Comparison of ENCODE assay signal across 15 cellular contexts in genomic region chr12:42762395-42762925, GRCh38.
"Had no signal": no experiment of that assay in that cellular context is flagged by ENCODE, and none has a peak within 500 bp of the region (broad histone marks: within the 10 kb centered on the region; RNA-seq: fewer than 3 reads in every experiment).

No MANE protein-coding gene starts in this region.

- H3K4me1 ChIP-seq: right lobe of liver had no signal

- H3K4me3 ChIP-seq: esophagus muscularis mucosa, psoas muscle, right lobe of liver, smooth muscle cell, stomach had no signal

- H3K9me3 ChIP-seq: esophagus muscularis mucosa, psoas muscle, right lobe of liver, stomach had no signal

- H3K4me2 ChIP-seq: smooth muscle cell had no signal

- H3K27me3 ChIP-seq: esophagus muscularis mucosa, right lobe of liver, stomach had no signal

- ATAC-seq: psoas muscle, right lobe of liver had no signal

- H3K36me3 ChIP-seq: esophagus muscularis mucosa, right lobe of liver, stomach had no signal

- DNase-seq: activated CD4-positive, alpha-beta T cell treated with anti-CD3 and anti-CD28 coated beads, Interleukin-2, amount 10 ng/mL, durations not matched to agents 7 days and 5 days; activated CD4-positive, CD25-positive, alpha-beta regulatory T cell; activated CD8-positive, alpha-beta memory T cell treated with anti-CD3 and anti-CD28 coated beads, Interleukin-2, amount 50 U/mL, for 48 hours; activated naive CD8-positive, alpha-beta T cell treated with anti-CD3 and anti-CD28 coated beads for 36 hours; amygdala; cortex of kidney; effector CD4-positive, alpha-beta T cell; hypothalamus; left ventricle myocardium superior; nephron progenitor cell; psoas muscle; right lobe of liver; stomach had no signal

- H3K27ac ChIP-seq: esophagus muscularis mucosa, psoas muscle, right lobe of liver, stomach had no signal
